ENCODE assay signal across 1 cellular context in the genomic region with DNA sequence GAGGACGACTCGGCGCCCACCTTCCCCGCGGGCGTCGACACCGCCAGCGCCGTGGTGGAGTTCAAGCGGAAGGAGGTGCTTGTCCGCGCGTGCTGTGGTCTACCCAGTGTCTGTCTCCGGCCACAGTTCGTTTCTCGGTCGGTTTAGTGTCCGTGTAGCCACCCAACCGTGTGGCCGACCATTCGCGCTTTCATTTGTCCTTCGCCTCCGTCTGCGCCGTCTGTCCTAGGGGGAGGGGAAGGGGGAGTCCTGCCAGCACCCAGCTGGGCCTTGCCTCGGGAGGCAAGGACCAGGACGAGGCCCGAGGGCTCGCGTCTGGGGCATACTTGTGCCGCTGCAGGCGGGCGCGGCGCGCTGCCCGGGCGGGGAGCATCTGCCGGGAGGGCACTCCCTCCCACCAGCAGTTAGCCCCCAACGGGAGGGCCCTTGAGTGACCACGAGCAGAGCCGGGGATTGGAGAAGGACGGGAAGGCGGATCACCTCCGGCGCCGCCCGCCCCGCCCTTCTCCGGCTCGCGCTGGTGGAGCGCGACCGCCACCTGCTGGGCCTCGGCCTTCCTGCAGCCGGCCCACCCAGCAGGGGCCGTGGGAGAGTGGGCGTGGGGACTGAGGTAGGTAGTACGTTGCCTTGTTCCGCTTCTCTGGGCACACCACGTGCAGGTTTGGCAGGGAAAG.
TF ChIP-seq lines count a peak whose summit lies in the region.

No MANE protein-coding gene starts in this region.

TF ChIP-seq in SK-N-SH treated with all-trans-retinoic acid at 6 μM for 48 hours, 23 proteins besides CTCF, POLR2A, EP300 and RAD21 (continued from another document):
- TF ChIP-seq, protein P1, sequence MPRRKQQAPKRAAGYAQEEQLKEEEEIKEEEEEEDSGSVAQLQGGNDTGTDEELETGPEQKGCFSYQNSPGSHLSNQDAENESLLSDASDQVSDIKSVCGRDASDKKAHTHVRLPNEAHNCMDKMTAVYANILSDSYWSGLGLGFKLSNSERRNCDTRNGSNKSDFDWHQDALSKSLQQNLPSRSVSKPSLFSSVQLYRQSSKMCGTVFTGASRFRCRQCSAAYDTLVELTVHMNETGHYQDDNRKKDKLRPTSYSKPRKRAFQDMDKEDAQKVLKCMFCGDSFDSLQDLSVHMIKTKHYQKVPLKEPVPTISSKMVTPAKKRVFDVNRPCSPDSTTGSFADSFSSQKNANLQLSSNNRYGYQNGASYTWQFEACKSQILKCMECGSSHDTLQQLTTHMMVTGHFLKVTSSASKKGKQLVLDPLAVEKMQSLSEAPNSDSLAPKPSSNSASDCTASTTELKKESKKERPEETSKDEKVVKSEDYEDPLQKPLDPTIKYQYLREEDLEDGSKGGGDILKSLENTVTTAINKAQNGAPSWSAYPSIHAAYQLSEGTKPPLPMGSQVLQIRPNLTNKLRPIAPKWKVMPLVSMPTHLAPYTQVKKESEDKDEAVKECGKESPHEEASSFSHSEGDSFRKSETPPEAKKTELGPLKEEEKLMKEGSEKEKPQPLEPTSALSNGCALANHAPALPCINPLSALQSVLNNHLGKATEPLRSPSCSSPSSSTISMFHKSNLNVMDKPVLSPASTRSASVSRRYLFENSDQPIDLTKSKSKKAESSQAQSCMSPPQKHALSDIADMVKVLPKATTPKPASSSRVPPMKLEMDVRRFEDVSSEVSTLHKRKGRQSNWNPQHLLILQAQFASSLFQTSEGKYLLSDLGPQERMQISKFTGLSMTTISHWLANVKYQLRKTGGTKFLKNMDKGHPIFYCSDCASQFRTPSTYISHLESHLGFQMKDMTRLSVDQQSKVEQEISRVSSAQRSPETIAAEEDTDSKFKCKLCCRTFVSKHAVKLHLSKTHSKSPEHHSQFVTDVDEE (CRISPR knock-in tag; IDR thresholded peaks at IDR 0.05) = no peak
- TF ChIP-seq, protein P2, sequence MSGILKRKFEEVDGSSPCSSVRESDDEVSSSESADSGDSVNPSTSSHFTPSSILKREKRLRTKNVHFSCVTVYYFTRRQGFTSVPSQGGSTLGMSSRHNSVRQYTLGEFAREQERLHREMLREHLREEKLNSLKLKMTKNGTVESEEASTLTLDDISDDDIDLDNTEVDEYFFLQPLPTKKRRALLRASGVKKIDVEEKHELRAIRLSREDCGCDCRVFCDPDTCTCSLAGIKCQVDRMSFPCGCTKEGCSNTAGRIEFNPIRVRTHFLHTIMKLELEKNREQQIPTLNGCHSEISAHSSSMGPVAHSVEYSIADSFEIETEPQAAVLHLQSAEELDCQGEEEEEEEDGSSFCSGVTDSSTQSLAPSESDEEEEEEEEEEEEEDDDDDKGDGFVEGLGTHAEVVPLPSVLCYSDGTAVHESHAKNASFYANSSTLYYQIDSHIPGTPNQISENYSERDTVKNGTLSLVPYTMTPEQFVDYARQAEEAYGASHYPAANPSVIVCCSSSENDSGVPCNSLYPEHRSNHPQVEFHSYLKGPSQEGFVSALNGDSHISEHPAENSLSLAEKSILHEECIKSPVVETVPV (CRISPR knock-in tag; IDR thresholded peaks at IDR 0.05) = no peak
- TF ChIP-seq ZFP30 (CRISPR knock-in tag; IDR thresholded peaks at IDR 0.05) = no peak
- TF ChIP-seq ZFP3 (CRISPR knock-in tag; IDR thresholded peaks at IDR 0.05) = no peak
- TF ChIP-seq ZC3H10 (CRISPR knock-in tag; IDR thresholded peaks at IDR 0.05) = no peak
- TF ChIP-seq ISL1 (CRISPR knock-in tag; IDR thresholded peaks at IDR 0.05) = no peak
- no peak for TF ChIP-seq ZNF70 (CRISPR knock-in tag; IDR thresholded peaks at IDR 0.05)
